In genomic region chr16:67249178-67249759, GRCh38 we compare ENCODE assay signal across 8 cellular contexts. TPM values are rescaled to one million over a fixed set of nuclear protein-coding genes. Genes with fewer than 3 reads are reported as not detected.
A peak's percentile ranks its signal among the peaks of the same experiment; 100 is the strongest.
DNase-seq lines count a peak whose midpoint lies in the region; ATAC-seq and FAIRE-seq lines count a peak whose summit lies in the region.

No MANE protein-coding gene starts in this region.

- H3K36me3 Mint-ChIP-seq in central memory CD8-positive, alpha-beta T cell (ENCODE audit: insufficient read depth), result peaks cover 4% of the 10 kb centered on the region
- no peaks in the 10 kb centered on the region for H3K36me3 Mint-ChIP-seq in naive thymus-derived CD4-positive, alpha-beta T cell

- intact Hi-C loops in naive thymus-derived CD4-positive, alpha-beta T cell (cut with micrococcal nuclease), result loop anchor here in 1 of 2 donors (2.0 to 10.0 kb wide), 4 partner anchors 233 to 1883 kb away; partner anchors contain the start of genes AGRP, ATP6V0D1, CENPT and CHTF8

- H3K4me3 Mint-ChIP-seq in central memory CD8-positive, alpha-beta T cell, result peak overlapping the region; percentile 91
- peak overlapping the region; percentile 73 to 96 (median 82) for H3K4me3 Mint-ChIP-seq in naive thymus-derived CD4-positive, alpha-beta T cell

- no peak for ATAC-seq in central memory CD8-positive, alpha-beta T cell (replicated peaks; ENCODE audit: extremely low read depth, poor library complexity, severe bottlenecking)
- no peak for ATAC-seq in naive thymus-derived CD4-positive, alpha-beta T cell
- ATAC-seq in GM18867 (IDR thresholded peaks at IDR 0.05; ENCODE audit: unreplicated experiment), result no peak

- no peaks in the 10 kb centered on the region for H3K9me3 ChIP-seq in HUES64 (ENCODE audit: insufficient read depth, low read depth, low read length)
- H3K9me3 ChIP-seq in naive thymus-derived CD4-positive, alpha-beta T cell (ENCODE audit: control insufficient read depth in 2 of 3, low read length in 3 of 3), result no peaks in the 10 kb centered on the region

- POLR2A ChIA-PET in naive thymus-derived CD4-positive, alpha-beta T cell (lab: Charles Lee), result interaction anchor here (1.8 kb wide), 1 partner anchor 92 kb away, joined by 4 read pairs; no protein-coding TSS in a partner anchor

- H3K4me1 ChIP-seq in HUES64 (ENCODE audit: insufficient read depth, low read length), result peaks cover 28% of the 10 kb centered on the region
- peaks cover 29 to 31% of the 10 kb centered on the region in 2 donors for H3K4me1 ChIP-seq in naive thymus-derived CD4-positive, alpha-beta T cell (ENCODE audit: control insufficient read depth in 2 of 2, insufficient read depth in 2 of 2, low read length in 2 of 2)

- WGBS in HUES64, result 9% methylated on average over 17 of the region's 18 CpGs

- H3K36me3 ChIP-seq in HUES64 (ENCODE audit: insufficient read depth, low read length), result no peaks in the 10 kb centered on the region
- no peaks in the 10 kb centered on the region for H3K36me3 ChIP-seq in naive thymus-derived CD4-positive, alpha-beta T cell (ENCODE audit: control insufficient read depth in 2 of 3, insufficient read depth in 3 of 3, low read length in 3 of 3)

- no peak for FAIRE-seq in urothelium cell line (lab: Jason Lieb, UNC)

- DNase-seq in AG20443 (ENCODE audit: low spot score), result peak; percentile 27
- no peak for DNase-seq in central memory CD8-positive, alpha-beta T cell (ENCODE audit: low spot score in 2 of 2)
- DNase-seq in naive thymus-derived CD4-positive, alpha-beta T cell, result no peak
- DNase-seq in activated gamma-delta T cell treated with Interleukin-2 at 50 U/mL for 16 hours, result no peak
- DNase-seq in foreskin melanocyte, result no peak
- DNase-seq in urothelium cell line (ENCODE audit: low spot score), result no peak

- H3K27ac ChIP-seq in HUES64 (ENCODE audit: low read depth, low read length), result no peak overlapping the region
- H3K27ac ChIP-seq in naive thymus-derived CD4-positive, alpha-beta T cell (ENCODE audit: low read depth, low read length), result no peak overlapping the region

- peak overlapping the region; percentile 86 for H3K27ac Mint-ChIP-seq in central memory CD8-positive, alpha-beta T cell (ENCODE audit: low read depth)
- peak overlapping the region in 5 of 9 donors; percentile 34 to 89 (median 65) for H3K27ac Mint-ChIP-seq in naive thymus-derived CD4-positive, alpha-beta T cell

- no peaks in the 10 kb centered on the region for H3K9me3 Mint-ChIP-seq in central memory CD8-positive, alpha-beta T cell
- H3K9me3 Mint-ChIP-seq in naive thymus-derived CD4-positive, alpha-beta T cell, result no peaks in the 10 kb centered on the region

- peak overlapping the region; percentile 93 for H3K4me3 ChIP-seq in HUES64 (ENCODE audit: low read length)
- H3K4me3 ChIP-seq in naive thymus-derived CD4-positive, alpha-beta T cell (ENCODE audit: low read length), result peak overlapping the region; percentile 32

- CTCF ChIA-PET in naive thymus-derived CD4-positive, alpha-beta T cell (lab: Charles Lee), result interaction anchor here (0.7 kb wide), 1 partner anchor 57 kb away, joined by 3 read pairs; no protein-coding TSS in a partner anchor

- H3K4me1 Mint-ChIP-seq in central memory CD8-positive, alpha-beta T cell, result peaks cover 36% of the 10 kb centered on the region
- H3K4me1 Mint-ChIP-seq in naive thymus-derived CD4-positive, alpha-beta T cell, result peaks cover 30 to 46% (median 35%) of the 10 kb centered on the region in 7 donors

- H3K27me3 Mint-ChIP-seq in central memory CD8-positive, alpha-beta T cell, result peaks cover 11% of the 10 kb centered on the region
- peaks cover 0 to 20% (median 0%) of the 10 kb centered on the region in 5 donors for H3K27me3 Mint-ChIP-seq in naive thymus-derived CD4-positive, alpha-beta T cell

- H3K27me3 ChIP-seq in HUES64 (ENCODE audit: insufficient read depth, low read length), result peaks cover 35% of the 10 kb centered on the region
- H3K27me3 ChIP-seq in naive thymus-derived CD4-positive, alpha-beta T cell (ENCODE audit: control insufficient read depth in 2 of 2, insufficient read depth in 2 of 2, low read length in 2 of 2), result no peaks in the 10 kb centered on the region

- peak overlapping the region; percentile 66 for H3K9ac ChIP-seq in HUES64 (ENCODE audit: low read depth, low read length)

RNA-seq across cellular contexts. Expression of gene SLC9A5, which starts 0.5 kb away (rescaled TPM):
- 1.7 TPM for polyA plus RNA-seq in HUES64 (2013, experiment 1 of 2)
- polyA plus RNA-seq in HUES64 (2013, experiment 2 of 2), result 2.5 TPM
- total RNA-seq in naive thymus-derived CD4-positive, alpha-beta T cell, result 1 to 10 TPM; 1.7 to 3.7 (median 2.2) TPM
- under 1 TPM; 0.11 to 0.18 TPM for polyA plus RNA-seq in naive thymus-derived CD4-positive, alpha-beta T cell

RNA-seq across cellular contexts. Expression of gene FHOD1, which starts 2.0 kb away (rescaled TPM):
- 23.5 TPM for polyA plus RNA-seq in HUES64 (2013, experiment 1 of 2)
- 29.1 TPM for polyA plus RNA-seq in HUES64 (2013, experiment 2 of 2)
- total RNA-seq in naive thymus-derived CD4-positive, alpha-beta T cell, result 10 to 100 TPM; 23.7 to 81.7 (median 35.1) TPM
- polyA plus RNA-seq in naive thymus-derived CD4-positive, alpha-beta T cell, result 1 to 10 TPM; 3.6 to 3.7 TPM

RNA-seq across cellular contexts. Expression of gene TMEM208, which starts 22.3 kb away (rescaled TPM):
- polyA plus RNA-seq in HUES64 (2013, experiment 1 of 2), result 46.6 TPM
- 39.9 TPM for polyA plus RNA-seq in HUES64 (2013, experiment 2 of 2)
- 10 to 100 TPM; 27.6 to 44.8 (median 32.7) TPM for total RNA-seq in naive thymus-derived CD4-positive, alpha-beta T cell
- 10 to 100 TPM; 79.7 to 88.3 TPM for polyA plus RNA-seq in naive thymus-derived CD4-positive, alpha-beta T cell

RNA-seq across cellular contexts. Expression of gene PLEKHG4, which starts 30.1 kb away (rescaled TPM):
- polyA plus RNA-seq in HUES64 (2013, experiment 1 of 2), result 1.6 TPM
- polyA plus RNA-seq in HUES64 (2013, experiment 2 of 2), result 3.6 TPM
- 10 to 100 TPM; 18.9 to 32.3 (median 26.1) TPM for total RNA-seq in naive thymus-derived CD4-positive, alpha-beta T cell
- polyA plus RNA-seq in naive thymus-derived CD4-positive, alpha-beta T cell, result 1 to 10 TPM; 6.2 to 9.1 TPM

RNA-seq across cellular contexts. Expression of gene ELMO3, which starts 50.3 kb away (rescaled TPM):
- polyA plus RNA-seq in HUES64 (2013, experiment 1 of 2), result 1.5 TPM
- 1.1 TPM for polyA plus RNA-seq in HUES64 (2013, experiment 2 of 2)
- total RNA-seq in naive thymus-derived CD4-positive, alpha-beta T cell, result 1 to 10 TPM; 2.6 to 9.1 (median 7.5) TPM
- polyA plus RNA-seq in naive thymus-derived CD4-positive, alpha-beta T cell, result under 1 TPM in 1 of 2 donors, not detected in 1; 0.07 TPM
